1 cellular context compared by ENCODE assay signal in genomic region chr1:156419863-156420208, GRCh38.
TF ChIP-seq lines count a peak whose summit lies in the region.

No MANE protein-coding gene starts in this region.

TF ChIP-seq in GM12878, 131 proteins besides CTCF, POLR2A, EP300 and RAD21 (continued from another document and continues in another):
- TF ChIP-seq PKNOX1 (IDR thresholded peaks at IDR 0.05) (no peak), RAD51 (IDR thresholded peaks at IDR 0.05) (no peak), E4F1 (IDR thresholded peaks at IDR 0.05; ENCODE audit: borderline replicate concordance, partially characterized antibody) (no peak), POLR2AphosphoS5 (IDR thresholded peaks at IDR 0.05; ENCODE audit: low read length) (peak; percentile 32; the same call in 1 of the 2 replicates), SUPT20H (IDR thresholded peaks at IDR 0.05; ENCODE audit: borderline replicate concordance, control insufficient read depth, low read depth, low read length) (no peak), RFX5 (IDR thresholded peaks at IDR 0.05; ENCODE audit: low read depth, low read length) (no peak), USF2 (IDR thresholded peaks at IDR 0.05; ENCODE audit: borderline replicate concordance, low read depth, low read length) (no peak), TCF3 (IDR thresholded peaks at IDR 0.05; ENCODE audit: borderline replicate concordance, insufficient read depth, low read depth, low read length) (no peak), CBX5 (IDR thresholded peaks at IDR 0.05; ENCODE audit: low read depth) (no peak), ESRRA (IDR thresholded peaks at IDR 0.05; ENCODE audit: low read length) (no peak), ZNF207 (IDR thresholded peaks at IDR 0.05; ENCODE audit: borderline replicate concordance) (no peak), YY1 (IDR thresholded peaks at IDR 0.05; ENCODE audit: low read depth, low read length) (peak; percentile 74; the same call in 1 of the 2 replicates), YBX1 (IDR thresholded peaks at IDR 0.05) (no peak), ZNF384 (IDR thresholded peaks at IDR 0.05; ENCODE audit: borderline replicate concordance, low read depth, low read length) (no peak), CEBPB (IDR thresholded peaks at IDR 0.05; ENCODE audit: borderline replicate concordance in 1 of 2, low read depth in 2 of 2, low read length in 2 of 2) (no peak), JUNB (IDR thresholded peaks at IDR 0.05) (no peak), BCL11A (IDR thresholded peaks at IDR 0.05; ENCODE audit: low read depth, low read length) (no peak), NR2C1 (IDR thresholded peaks at IDR 0.05) (no peak), NFXL1 (IDR thresholded peaks at IDR 0.05; ENCODE audit: borderline replicate concordance) (no peak), WRNIP1 (IDR thresholded peaks at IDR 0.05; ENCODE audit: borderline replicate concordance, low read depth, low read length) (no peak), SMARCA5 (IDR thresholded peaks at IDR 0.05) (0 out of 2 replicates have a peak, but pooled peaks have one; percentile 32), ZZZ3 (IDR thresholded peaks at IDR 0.05; ENCODE audit: control insufficient read depth, insufficient read length, low read depth) (no peak), ZNF24 (IDR thresholded peaks at IDR 0.05) (no peak), MLLT1 (IDR thresholded peaks at IDR 0.05) (no peak), HDGF (IDR thresholded peaks at IDR 0.05) (no peak), IRF3 (IDR thresholded peaks at IDR 0.05) (no peak), PML (IDR thresholded peaks at IDR 0.05; ENCODE audit: low read length) (no peak), SP1 (IDR thresholded peaks at IDR 0.05; ENCODE audit: low read depth, low read length) (peak; percentile 93), ATF3 (IDR thresholded peaks at IDR 0.05; ENCODE audit: borderline replicate concordance, extremely low read depth, low read depth, low read length) (no peak), IRF4 (IDR thresholded peaks at IDR 0.05; ENCODE audit: low read depth, low read length) (0 out of 2 replicates have a peak, but pooled peaks have one; percentile 12), CREM (IDR thresholded peaks at IDR 0.05; ENCODE audit: low read depth) (no peak), ZNF687 (IDR thresholded peaks at IDR 0.05) (no peak), CBFB (IDR thresholded peaks at IDR 0.05; ENCODE audit: low read depth) (no peak), FOS (IDR thresholded peaks at IDR 0.05; ENCODE audit: borderline replicate concordance, extremely low read depth, insufficient read length) (no peak), CHD1 (IDR thresholded peaks at IDR 0.05; ENCODE audit: low read depth, low read length) (no peak)
- TF ChIP-seq, protein P1, sequence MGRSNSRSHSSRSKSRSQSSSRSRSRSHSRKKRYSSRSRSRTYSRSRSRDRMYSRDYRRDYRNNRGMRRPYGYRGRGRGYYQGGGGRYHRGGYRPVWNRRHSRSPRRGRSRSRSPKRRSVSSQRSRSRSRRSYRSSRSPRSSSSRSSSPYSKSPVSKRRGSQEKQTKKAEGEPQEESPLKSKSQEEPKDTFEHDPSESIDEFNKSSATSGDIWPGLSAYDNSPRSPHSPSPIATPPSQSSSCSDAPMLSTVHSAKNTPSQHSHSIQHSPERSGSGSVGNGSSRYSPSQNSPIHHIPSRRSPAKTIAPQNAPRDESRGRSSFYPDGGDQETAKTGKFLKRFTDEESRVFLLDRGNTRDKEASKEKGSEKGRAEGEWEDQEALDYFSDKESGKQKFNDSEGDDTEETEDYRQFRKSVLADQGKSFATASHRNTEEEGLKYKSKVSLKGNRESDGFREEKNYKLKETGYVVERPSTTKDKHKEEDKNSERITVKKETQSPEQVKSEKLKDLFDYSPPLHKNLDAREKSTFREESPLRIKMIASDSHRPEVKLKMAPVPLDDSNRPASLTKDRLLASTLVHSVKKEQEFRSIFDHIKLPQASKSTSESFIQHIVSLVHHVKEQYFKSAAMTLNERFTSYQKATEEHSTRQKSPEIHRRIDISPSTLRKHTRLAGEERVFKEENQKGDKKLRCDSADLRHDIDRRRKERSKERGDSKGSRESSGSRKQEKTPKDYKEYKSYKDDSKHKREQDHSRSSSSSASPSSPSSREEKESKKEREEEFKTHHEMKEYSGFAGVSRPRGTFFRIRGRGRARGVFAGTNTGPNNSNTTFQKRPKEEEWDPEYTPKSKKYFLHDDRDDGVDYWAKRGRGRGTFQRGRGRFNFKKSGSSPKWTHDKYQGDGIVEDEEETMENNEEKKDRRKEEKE (IDR thresholded peaks at IDR 0.05) = no peak
- TF ChIP-seq, protein P2, sequence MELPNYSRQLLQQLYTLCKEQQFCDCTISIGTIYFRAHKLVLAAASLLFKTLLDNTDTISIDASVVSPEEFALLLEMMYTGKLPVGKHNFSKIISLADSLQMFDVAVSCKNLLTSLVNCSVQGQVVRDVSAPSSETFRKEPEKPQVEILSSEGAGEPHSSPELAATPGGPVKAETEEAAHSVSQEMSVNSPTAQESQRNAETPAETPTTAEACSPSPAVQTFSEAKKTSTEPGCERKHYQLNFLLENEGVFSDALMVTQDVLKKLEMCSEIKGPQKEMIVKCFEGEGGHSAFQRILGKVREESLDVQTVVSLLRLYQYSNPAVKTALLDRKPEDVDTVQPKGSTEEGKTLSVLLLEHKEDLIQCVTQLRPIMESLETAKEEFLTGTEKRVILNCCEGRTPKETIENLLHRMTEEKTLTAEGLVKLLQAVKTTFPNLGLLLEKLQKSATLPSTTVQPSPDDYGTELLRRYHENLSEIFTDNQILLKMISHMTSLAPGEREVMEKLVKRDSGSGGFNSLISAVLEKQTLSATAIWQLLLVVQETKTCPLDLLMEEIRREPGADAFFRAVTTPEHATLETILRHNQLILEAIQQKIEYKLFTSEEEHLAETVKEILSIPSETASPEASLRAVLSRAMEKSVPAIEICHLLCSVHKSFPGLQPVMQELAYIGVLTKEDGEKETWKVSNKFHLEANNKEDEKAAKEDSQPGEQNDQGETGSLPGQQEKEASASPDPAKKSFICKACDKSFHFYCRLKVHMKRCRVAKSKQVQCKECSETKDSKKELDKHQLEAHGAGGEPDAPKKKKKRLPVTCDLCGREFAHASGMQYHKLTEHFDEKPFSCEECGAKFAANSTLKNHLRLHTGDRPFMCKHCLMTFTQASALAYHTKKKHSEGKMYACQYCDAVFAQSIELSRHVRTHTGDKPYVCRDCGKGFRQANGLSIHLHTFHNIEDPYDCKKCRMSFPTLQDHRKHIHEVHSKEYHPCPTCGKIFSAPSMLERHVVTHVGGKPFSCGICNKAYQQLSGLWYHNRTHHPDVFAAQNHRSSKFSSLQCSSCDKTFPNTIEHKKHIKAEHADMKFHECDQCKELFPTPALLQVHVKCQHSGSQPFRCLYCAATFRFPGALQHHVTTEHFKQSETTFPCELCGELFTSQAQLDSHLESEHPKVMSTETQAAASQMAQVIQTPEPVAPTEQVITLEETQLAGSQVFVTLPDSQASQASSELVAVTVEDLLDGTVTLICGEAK (IDR thresholded peaks at IDR 0.05; ENCODE audit: borderline replicate concordance) = no peak
- TF ChIP-seq, protein P3, sequence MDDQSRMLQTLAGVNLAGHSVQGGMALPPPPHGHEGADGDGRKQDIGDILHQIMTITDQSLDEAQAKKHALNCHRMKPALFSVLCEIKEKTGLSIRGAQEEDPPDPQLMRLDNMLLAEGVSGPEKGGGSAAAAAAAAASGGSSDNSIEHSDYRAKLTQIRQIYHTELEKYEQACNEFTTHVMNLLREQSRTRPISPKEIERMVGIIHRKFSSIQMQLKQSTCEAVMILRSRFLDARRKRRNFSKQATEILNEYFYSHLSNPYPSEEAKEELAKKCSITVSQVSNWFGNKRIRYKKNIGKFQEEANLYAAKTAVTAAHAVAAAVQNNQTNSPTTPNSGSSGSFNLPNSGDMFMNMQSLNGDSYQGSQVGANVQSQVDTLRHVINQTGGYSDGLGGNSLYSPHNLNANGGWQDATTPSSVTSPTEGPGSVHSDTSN (IDR thresholded peaks at IDR 0.05; ENCODE audit: insufficient replicate concordance, low read depth, low read length) = no peak
- TF ChIP-seq, protein P4, sequence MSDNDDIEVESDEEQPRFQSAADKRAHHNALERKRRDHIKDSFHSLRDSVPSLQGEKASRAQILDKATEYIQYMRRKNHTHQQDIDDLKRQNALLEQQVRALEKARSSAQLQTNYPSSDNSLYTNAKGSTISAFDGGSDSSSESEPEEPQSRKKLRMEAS (IDR thresholded peaks at IDR 0.05; ENCODE audit: low read depth, low read length) = no peak
